1 cellular context compared by ENCODE assay signal in the genomic region with DNA sequence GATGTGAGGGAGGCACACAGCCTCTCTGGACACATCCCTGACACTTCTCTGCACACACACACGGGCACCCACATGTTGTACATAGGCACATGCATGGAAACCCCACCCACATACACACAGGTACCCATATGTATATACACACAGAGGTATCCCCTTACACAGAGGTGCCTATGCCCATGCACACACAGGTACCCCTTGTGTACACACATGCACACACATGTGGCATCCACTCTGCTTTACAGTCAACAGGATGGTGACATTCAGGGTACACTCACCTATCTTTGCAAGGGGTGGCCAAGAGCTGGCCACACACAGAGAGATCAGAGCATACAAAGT.
TF ChIP-seq lines count a peak whose summit lies in the region.

No MANE protein-coding gene starts in this region.

TF ChIP-seq in IMR-90, 13 proteins besides CTCF, POLR2A, EP300 and RAD21 (continued from another document):
- TF ChIP-seq, protein P1, sequence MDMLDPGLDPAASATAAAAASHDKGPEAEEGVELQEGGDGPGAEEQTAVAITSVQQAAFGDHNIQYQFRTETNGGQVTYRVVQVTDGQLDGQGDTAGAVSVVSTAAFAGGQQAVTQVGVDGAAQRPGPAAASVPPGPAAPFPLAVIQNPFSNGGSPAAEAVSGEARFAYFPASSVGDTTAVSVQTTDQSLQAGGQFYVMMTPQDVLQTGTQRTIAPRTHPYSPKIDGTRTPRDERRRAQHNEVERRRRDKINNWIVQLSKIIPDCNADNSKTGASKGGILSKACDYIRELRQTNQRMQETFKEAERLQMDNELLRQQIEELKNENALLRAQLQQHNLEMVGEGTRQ (IDR thresholded peaks at IDR 0.05; ENCODE audit: low read depth, low read length) = no peak
- TF ChIP-seq MXI1 (IDR thresholded peaks at IDR 0.05; ENCODE audit: borderline replicate concordance, low read depth, low read length) = no peak
- TF ChIP-seq FOS (IDR thresholded peaks at IDR 0.05; ENCODE audit: low read depth, low read length) = no peak
- TF ChIP-seq CHD1 (IDR thresholded peaks at IDR 0.05; ENCODE audit: low read depth, low read length) = no peak
- no peak for TF ChIP-seq BHLHE40 (IDR thresholded peaks at IDR 0.05; ENCODE audit: low read depth, low read length)
- TF ChIP-seq, protein P2, sequence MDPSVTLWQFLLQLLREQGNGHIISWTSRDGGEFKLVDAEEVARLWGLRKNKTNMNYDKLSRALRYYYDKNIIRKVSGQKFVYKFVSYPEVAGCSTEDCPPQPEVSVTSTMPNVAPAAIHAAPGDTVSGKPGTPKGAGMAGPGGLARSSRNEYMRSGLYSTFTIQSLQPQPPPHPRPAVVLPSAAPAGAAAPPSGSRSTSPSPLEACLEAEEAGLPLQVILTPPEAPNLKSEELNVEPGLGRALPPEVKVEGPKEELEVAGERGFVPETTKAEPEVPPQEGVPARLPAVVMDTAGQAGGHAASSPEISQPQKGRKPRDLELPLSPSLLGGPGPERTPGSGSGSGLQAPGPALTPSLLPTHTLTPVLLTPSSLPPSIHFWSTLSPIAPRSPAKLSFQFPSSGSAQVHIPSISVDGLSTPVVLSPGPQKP (IDR thresholded peaks at IDR 0.05; ENCODE audit: borderline replicate concordance, low read depth, low read length) = no peak
- TF ChIP-seq RFX5 (IDR thresholded peaks at IDR 0.05; ENCODE audit: low read depth, low read length) = no peak
- TF ChIP-seq NFE2L2 (IDR thresholded peaks at IDR 0.05; ENCODE audit: low read depth, low read length) = no peak
- no peak for TF ChIP-seq MAFK (IDR thresholded peaks at IDR 0.05; ENCODE audit: low read depth, low read length)
- no peak for TF ChIP-seq MAZ (IDR thresholded peaks at IDR 0.05; ENCODE audit: borderline replicate concordance, low read depth, low read length)
- TF ChIP-seq SMC3 (IDR thresholded peaks at IDR 0.05; ENCODE audit: low read depth, low read length) = no peak
